Comparison of ENCODE assay signal across 8 cellular contexts in the genomic region with DNA sequence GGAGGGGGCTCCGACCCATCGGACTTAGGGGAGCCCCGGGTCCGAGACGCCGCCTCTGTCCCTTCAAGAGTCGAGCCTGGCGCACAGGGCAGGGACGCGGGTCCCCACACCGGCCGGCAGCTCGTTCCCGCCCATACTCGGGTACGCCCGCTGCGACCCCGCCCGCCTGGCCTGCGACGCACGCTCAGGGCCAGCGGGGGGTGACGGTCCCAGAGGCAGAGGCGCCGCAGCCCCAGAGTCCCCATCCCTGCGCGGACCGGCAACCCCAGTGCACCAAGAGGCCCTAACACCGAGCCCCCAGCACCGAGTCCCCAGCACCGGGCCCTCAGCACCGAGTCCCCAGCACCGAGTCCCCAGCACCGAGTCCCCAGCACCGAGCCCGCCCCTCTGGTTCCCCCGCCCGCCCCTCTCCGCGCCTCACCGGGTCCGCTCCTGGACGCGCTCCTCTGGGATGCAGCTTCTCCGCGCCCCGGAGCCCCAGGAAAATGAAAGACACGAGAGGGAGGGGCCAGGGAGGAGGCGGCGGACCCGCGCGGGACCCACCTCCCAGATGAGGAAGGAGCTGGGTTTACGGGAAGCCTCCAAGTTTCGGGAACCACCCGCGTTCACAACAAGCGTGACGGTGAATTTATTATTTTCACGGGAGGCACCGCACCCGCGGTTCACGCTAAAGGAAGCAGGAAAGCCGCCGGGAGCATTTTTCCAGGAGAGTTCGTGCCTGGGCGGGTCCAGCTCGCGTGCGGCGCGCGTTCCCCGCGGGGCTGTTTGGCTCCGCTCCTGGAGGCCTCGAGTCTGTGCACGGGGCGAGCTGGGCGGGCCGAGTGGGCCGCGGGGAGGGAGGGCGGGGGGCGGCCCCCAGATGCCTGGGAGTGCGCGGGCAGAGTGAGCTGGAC. TPM values are rescaled to one million over a fixed set of nuclear protein-coding genes. Genes with fewer than 3 reads are reported as not detected.
A peak's percentile ranks its signal among the peaks of the same experiment; 100 is the strongest.
DNase-seq lines count a peak whose midpoint lies in the region; ATAC-seq, FAIRE-seq and TF ChIP-seq lines count a peak whose summit lies in the region.

A gene (minus strand): TSS at position 488 of the 893 bp plus-strand sequence. CDS start 6,526 bp downstream, outside the sequence.

- intact Hi-C loops in lower leg skin (cut with DNase I; ENCODE audit: low total_unique reads), result no loop called here
- intact Hi-C loops in tibial artery (cut with DNase I; ENCODE audit: low total_unique reads), result no loop called here

- FAIRE-seq in bronchial epithelial cell (lab: Jason Lieb, UNC), result no peak

- H3K27ac ChIP-seq in C4-2B (peak within 1 kb of the TSS; percentile 98), tibial artery (peak within 1 kb of the TSS; percentile 29 to 50)

- TF ChIP-seq POLR2A in NB4 (IDR thresholded peaks at IDR 0.05; ENCODE audit: extremely low read depth, insufficient read length), result no peak
- TF ChIP-seq POLR2A in lower leg skin (IDR thresholded peaks at IDR 0.05), result no peak

- H3K9me3 ChIP-seq in tibial artery, result no peaks in the 10 kb centered on the region

- H3K27me3 ChIP-seq in bronchial epithelial cell (ENCODE audit: control insufficient read depth, insufficient read depth, low read length) (peaks cover 6% of the 10 kb centered on the region), tibial artery (peaks cover 0 to 63% of the 10 kb centered on the region in 2 donors)

- H3K4me1 ChIP-seq in tibial artery, result peaks cover 0 to 44% (median 37%) of the 10 kb centered on the region in 4 donors

- TF ChIP-seq CTCF in C4-2B (conservative IDR thresholded peaks at IDR 0.05) (no peak), NB4 (IDR thresholded peaks at IDR 0.05; ENCODE audit: low read depth, low read length) (no peak), bronchial epithelial cell (IDR thresholded peaks at IDR 0.05; ENCODE audit: insufficient read depth, low read length, severe bottlenecking) (no peak), lower leg skin (IDR thresholded peaks at IDR 0.05) (no peak), tibial artery (IDR thresholded peaks at IDR 0.05) (no peak)

- 0 to 1% methylated on average over 45 to 55 of the region's 90 CpGs for WGBS in lower leg skin, 2 donors

- H3K36me3 ChIP-seq in bronchial epithelial cell (ENCODE audit: control insufficient read depth, insufficient read depth, low read length), result no peaks in the 10 kb centered on the region
- no peaks in the 10 kb centered on the region for H3K36me3 ChIP-seq in tibial artery

- DNase-seq in NB4 (ENCODE audit: low read depth), result peak; percentile 30
- DNase-seq in bronchial epithelial cell (ENCODE audit: low read depth), result no peak
- DNase-seq in lower leg skin (ENCODE audit: low spot score in 2 of 2), result peak; percentile 72 to 97
- peak; percentile 53 to 80 for DNase-seq in tibial artery
- no peak for DNase-seq in NCI-H187 treated with DMSO at 0.1 percent for 48 hours (lab: John Stamatoyannopoulos, UW)
- DNase-seq in NCI-H2171 treated with DMSO at 0.1 percent for 48 hours (lab: John Stamatoyannopoulos, UW), result no peak

- peak within 1 kb of the TSS; percentile 48 for H3K4me3 ChIP-seq in NB4 (ENCODE audit: low read depth, low read length)
- peak within 1 kb of the TSS; percentile 33 for H3K4me3 ChIP-seq in bronchial epithelial cell (ENCODE audit: low read depth, low read length)
- peak within 1 kb of the TSS; percentile 41 for H3K4me3 ChIP-seq in lower leg skin (ENCODE audit: low read depth, poor library complexity, severe bottlenecking)
- H3K4me3 ChIP-seq in tibial artery, result peak within 1 kb of the TSS; percentile 51 to 61

- ATAC-seq in HG03432 (IDR thresholded peaks at IDR 0.05; ENCODE audit: unreplicated experiment), result no peak

RNA-seq across cellular contexts. Expression of the gene that starts here (rescaled TPM):
- 1.3 and 3.7 TPM in 2 replicates for total RNA-seq in bronchial epithelial cell
- 10 to 100 TPM; 12.4 to 16.3 (median 14.5) TPM for total RNA-seq in lower leg skin

Comparison
In these comparisons a context has a peak if more than half of its experiments do, and no peak if none do; other contexts are left out.
1. DNase-seq: peak in NB4 (single experiment), lower leg skin (2 of 2) and tibial artery (2 of 2); none in bronchial epithelial cell (single experiment), NCI-H187 treated with DMSO at 0.1 percent for 48 hours (single experiment) and NCI-H2171 treated with DMSO at 0.1 percent for 48 hours (single experiment).
2. Peak in every context shown above with its lines, with median percentiles within 50 percentile points of each other: H3K4me3 ChIP-seq.